In genomic region chrX:46311581-46312120, GRCh38 we compare ENCODE assay signal across 31 cellular contexts.
A peak's percentile ranks its signal among the peaks of the same experiment; 100 is the strongest.
DNase-seq lines count a peak whose midpoint lies in the region; ATAC-seq, FAIRE-seq and TF ChIP-seq lines count a peak whose summit lies in the region.
"Had no signal": no experiment of that assay in that cellular context is flagged by ENCODE, and none has a peak within 500 bp of the region (broad histone marks: within the 10 kb centered on the region; RNA-seq: fewer than 3 reads in every experiment).

No MANE protein-coding gene starts in this region.

- no peaks in the 10 kb centered on the region for H3K9me1 ChIP-seq in keratinocyte (ENCODE audit: control insufficient read depth, extremely low read depth, insufficient read depth, low read length)

- peaks cover 15% of the 10 kb centered on the region for H3K4me1 Mint-ChIP-seq in activated naive CD8-positive, alpha-beta T cell treated with anti-CD3 and anti-CD28 coated beads, Interleukin-2, amount 50 U/mL, for 24 hours
- H3K4me1 Mint-ChIP-seq in activated naive CD8-positive, alpha-beta T cell treated with anti-CD3 and anti-CD28 coated beads for 36 hours: peaks cover 5% of the 10 kb centered on the region
- H3K4me1 Mint-ChIP-seq in T-helper 17 cell: peaks cover 5% of the 10 kb centered on the region
- H3K4me1 Mint-ChIP-seq: immature natural killer cell; stimulated activated naive B cell treated with anti-CD40 and anti-IgM and Interleukin-4, amounts not matched to agents 10 μg/mL and 1 μg/mL and 100 μg/mL, for 72 hours had no signal

- H3K27ac ChIP-seq in keratinocyte (ENCODE audit: control insufficient read depth, insufficient read depth, low read length): no peak overlapping the region
- H3K27ac ChIP-seq: hepatocyte, prostate gland, RWPE1, thyroid gland had no signal

- H3K36me3 ChIP-seq in keratinocyte (ENCODE audit: control insufficient read depth in 2 of 2, extremely low read depth in 1 of 2, insufficient read depth in 2 of 2, low read length in 2 of 2): no peaks in the 10 kb centered on the region
- H3K36me3 ChIP-seq: prostate gland, thyroid gland had no signal

- no peak for DNase-seq in activated naive CD8-positive, alpha-beta T cell treated with anti-CD3 and anti-CD28 coated beads, Interleukin-2, amount 50 U/mL, for 24 hours
- no peak for DNase-seq in activated naive CD8-positive, alpha-beta T cell treated with anti-CD3 and anti-CD28 coated beads for 36 hours
- no peak for DNase-seq in T-helper 17 cell
- no peak for DNase-seq in keratinocyte (ENCODE audit: low read depth, low spot score)
- no peak for DNase-seq in activated CD8-positive, alpha-beta memory T cell treated with anti-CD3 and anti-CD28 coated beads, Interleukin-2, amount 50 U/mL, for 4 hours
- DNase-seq in H54 (ENCODE audit: insufficient read length, low spot score): no peak
- DNase-seq: activated CD4-positive, alpha-beta memory T cell treated with anti-CD3 and anti-CD28 coated beads, Interleukin-2, amount 10 ng/mL, durations not matched to agents 7 days and 5 days; activated naive CD4-positive, alpha-beta T cell treated with Interleukin-2 at 50 U/mL for 16 hours; activated T-cell treated with anti-CD3 and anti-CD28 coated beads, Interleukin-2, amount 50 U/mL, for 1 hour; C1 segment of cervical spinal cord; Calu3; central memory CD4-positive, alpha-beta T cell; EL; immature natural killer cell; IMR-90; left ventricle myocardium superior; MM.1S; NCI-H1694; NCI-H2171 treated with DMSO at 0.1 percent for 48 hours; NCI-H524 treated with DMSO at 0.1 percent for 48 hours; small intestine; stimulated activated CD4-positive, alpha-beta T cell treated with anti-CD3 and anti-CD28 coated beads, Interleukin-2, amount 100 ng/mL, for 48 hours; stimulated activated naive B cell treated with anti-CD40 and anti-IgM and Interleukin-4, amounts not matched to agents 10 μg/mL and 1 μg/mL and 100 μg/mL, for 72 hours; thyroid gland had no signal

- no peak overlapping the region for H3K4me3 Mint-ChIP-seq in activated naive CD8-positive, alpha-beta T cell treated with anti-CD3 and anti-CD28 coated beads, Interleukin-2, amount 50 U/mL, for 24 hours
- no peak overlapping the region for H3K4me3 Mint-ChIP-seq in activated naive CD8-positive, alpha-beta T cell treated with anti-CD3 and anti-CD28 coated beads for 36 hours
- no peak overlapping the region for H3K4me3 Mint-ChIP-seq in T-helper 17 cell
- H3K4me3 Mint-ChIP-seq: activated CD4-positive, alpha-beta memory T cell treated with anti-CD3 and anti-CD28 coated beads, Interleukin-2, amount 10 ng/mL, durations not matched to agents 7 days and 5 days; immature natural killer cell; stimulated activated naive B cell treated with anti-CD40 and anti-IgM and Interleukin-4, amounts not matched to agents 10 μg/mL and 1 μg/mL and 100 μg/mL, for 72 hours had no signal

- H3K9ac ChIP-seq in keratinocyte (ENCODE audit: control insufficient read depth, extremely low read depth, insufficient read depth, low read length): no peak overlapping the region

- peaks cover 22% of the 10 kb centered on the region for H3K4me1 ChIP-seq in keratinocyte (ENCODE audit: control insufficient read depth, extremely low read depth, insufficient read depth, low read length)
- H3K4me1 ChIP-seq: prostate gland, thyroid gland had no signal

- H3K4me3 ChIP-seq in keratinocyte (ENCODE audit: control insufficient read depth in 2 of 3, extremely low read depth in 1 of 3, insufficient read depth in 2 of 3, low read depth in 1 of 3, low read length in 3 of 3): no peak overlapping the region
- H3K4me3 ChIP-seq: hepatocyte, prostate gland, thyroid gland had no signal

- dilution Hi-C loops in keratinocyte (cut with MboI; ENCODE audit: extremely low pct_ligation_motif_present, low sequenced_read_pairs): no loop called here

- no peaks in the 10 kb centered on the region for H3K27me3 Mint-ChIP-seq in activated naive CD8-positive, alpha-beta T cell treated with anti-CD3 and anti-CD28 coated beads, Interleukin-2, amount 50 U/mL, for 24 hours
- no peaks in the 10 kb centered on the region for H3K27me3 Mint-ChIP-seq in activated naive CD8-positive, alpha-beta T cell treated with anti-CD3 and anti-CD28 coated beads for 36 hours
- no peaks in the 10 kb centered on the region for H3K27me3 Mint-ChIP-seq in T-helper 17 cell
- H3K27me3 Mint-ChIP-seq: activated CD4-positive, alpha-beta memory T cell treated with anti-CD3 and anti-CD28 coated beads, Interleukin-2, amount 10 ng/mL, durations not matched to agents 7 days and 5 days; stimulated activated naive B cell treated with anti-CD40 and anti-IgM and Interleukin-4, amounts not matched to agents 10 μg/mL and 1 μg/mL and 100 μg/mL, for 72 hours had no signal

- no peak for TF ChIP-seq POLR2A in H54 (IDR thresholded peaks at IDR 0.05; ENCODE audit: low read depth, low read length)

- H3K9me3 ChIP-seq in T-helper 17 cell (ENCODE audit: control insufficient read depth, low read length, poor library complexity, severe bottlenecking): no peaks in the 10 kb centered on the region
- H3K9me3 ChIP-seq in keratinocyte (ENCODE audit: control insufficient read depth, low read depth, low read length): no peaks in the 10 kb centered on the region
- H3K9me3 ChIP-seq: prostate gland, thyroid gland had no signal

- FAIRE-seq in keratinocyte (lab: Jason Lieb, UNC): peak; percentile 39
- no peak for FAIRE-seq in H54 (lab: Jason Lieb, UNC)
- FAIRE-seq: A204.1, frontal cortex, small intestine had no signal

- peak overlapping the region; percentile 47 for H3K27ac Mint-ChIP-seq in activated naive CD8-positive, alpha-beta T cell treated with anti-CD3 and anti-CD28 coated beads, Interleukin-2, amount 50 U/mL, for 24 hours
- H3K27ac Mint-ChIP-seq in activated naive CD8-positive, alpha-beta T cell treated with anti-CD3 and anti-CD28 coated beads for 36 hours: no peak overlapping the region
- H3K27ac Mint-ChIP-seq in T-helper 17 cell: peak overlapping the region; percentile 4
- H3K27ac Mint-ChIP-seq: immature natural killer cell; stimulated activated naive B cell treated with anti-CD40 and anti-IgM and Interleukin-4, amounts not matched to agents 10 μg/mL and 1 μg/mL and 100 μg/mL, for 72 hours had no signal

- H3K79me2 ChIP-seq in keratinocyte (ENCODE audit: control insufficient read depth, insufficient read depth, low read length): no peaks in the 10 kb centered on the region
- H3K79me2 ChIP-seq: hepatocyte had no signal

- H3K4me2 ChIP-seq in keratinocyte (ENCODE audit: control insufficient read depth, extremely low read depth, insufficient read depth, low read depth, low read length): peak overlapping the region; percentile 68
- H3K4me2 ChIP-seq: hepatocyte had no signal

- H2AFZ ChIP-seq in keratinocyte (ENCODE audit: control insufficient read depth, low read length): peak overlapping the region; percentile 58
- H2AFZ ChIP-seq: hepatocyte had no signal

- H3K9me3 Mint-ChIP-seq in activated naive CD8-positive, alpha-beta T cell treated with anti-CD3 and anti-CD28 coated beads, Interleukin-2, amount 50 U/mL, for 24 hours: no peaks in the 10 kb centered on the region
- H3K9me3 Mint-ChIP-seq in activated naive CD8-positive, alpha-beta T cell treated with anti-CD3 and anti-CD28 coated beads for 36 hours: no peaks in the 10 kb centered on the region
- H3K9me3 Mint-ChIP-seq: activated CD4-positive, alpha-beta memory T cell treated with anti-CD3 and anti-CD28 coated beads, Interleukin-2, amount 10 ng/mL, durations not matched to agents 7 days and 5 days; immature natural killer cell; stimulated activated naive B cell treated with anti-CD40 and anti-IgM and Interleukin-4, amounts not matched to agents 10 μg/mL and 1 μg/mL and 100 μg/mL, for 72 hours had no signal

- H3K27me3 ChIP-seq in keratinocyte (ENCODE audit: control insufficient read depth, extremely low read depth, insufficient read depth, low read length): no peaks in the 10 kb centered on the region
- H3K27me3 ChIP-seq: hepatocyte, thyroid gland had no signal

- no peaks in the 10 kb centered on the region for H4K20me1 ChIP-seq in keratinocyte (ENCODE audit: control insufficient read depth, extremely low read depth, insufficient read depth, low read length)

- H3K36me3 Mint-ChIP-seq in activated naive CD8-positive, alpha-beta T cell treated with anti-CD3 and anti-CD28 coated beads, Interleukin-2, amount 50 U/mL, for 24 hours (ENCODE audit: low read depth): no peaks in the 10 kb centered on the region
- H3K36me3 Mint-ChIP-seq in activated naive CD8-positive, alpha-beta T cell treated with anti-CD3 and anti-CD28 coated beads for 36 hours: no peaks in the 10 kb centered on the region
- no peaks in the 10 kb centered on the region for H3K36me3 Mint-ChIP-seq in T-helper 17 cell (ENCODE audit: low read depth)
- H3K36me3 Mint-ChIP-seq: immature natural killer cell; stimulated activated naive B cell treated with anti-CD40 and anti-IgM and Interleukin-4, amounts not matched to agents 10 μg/mL and 1 μg/mL and 100 μg/mL, for 72 hours had no signal

- no peak for ATAC-seq in activated naive CD8-positive, alpha-beta T cell treated with anti-CD3 and anti-CD28 coated beads, Interleukin-2, amount 50 U/mL, for 24 hours
- ATAC-seq in T-helper 17 cell: no peak
- no peak for ATAC-seq in HG02870 (IDR thresholded peaks at IDR 0.05; ENCODE audit: unreplicated experiment)
- no peak for ATAC-seq in GM21515 (IDR thresholded peaks at IDR 0.05; ENCODE audit: unreplicated experiment)
- ATAC-seq: left ventricle myocardium superior; stimulated activated naive B cell treated with anti-CD40 and anti-IgM and Interleukin-4, amounts not matched to agents 10 μg/mL and 1 μg/mL and 100 μg/mL, for 72 hours had no signal

- TF ChIP-seq CTCF in keratinocyte (optimal IDR thresholded peaks at IDR 0.05 in 1 of 3, IDR thresholded peaks at IDR 0.05 in 1 of 3, conservative IDR thresholded peaks at IDR 0.05 in 1 of 3; ENCODE audit: extremely low read depth in 1 of 3, insufficient read depth in 2 of 3, low read length in 3 of 3): no peak
